Comparison of ENCODE assay signal across 11 cellular contexts in the genomic region with DNA sequence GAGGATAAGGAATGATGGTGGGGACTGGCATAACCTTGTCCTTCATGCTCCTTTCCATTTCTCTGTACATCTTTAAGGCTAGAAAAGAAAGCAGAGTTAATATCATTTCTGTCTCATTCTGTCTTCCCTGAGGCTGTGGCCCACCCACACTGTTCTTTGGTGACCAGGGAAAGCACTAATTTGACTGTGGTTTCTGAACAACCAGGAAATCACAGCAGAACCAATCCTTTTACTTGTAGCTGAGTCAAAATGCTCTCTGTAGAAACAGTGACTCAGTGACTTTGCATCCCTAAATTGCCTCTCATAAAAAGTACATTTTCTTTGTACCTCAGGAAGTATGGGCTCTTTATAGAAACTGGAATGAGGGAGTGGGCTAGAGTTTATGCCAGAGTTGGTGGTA. TPM values are rescaled to one million over a fixed set of nuclear protein-coding genes. Genes with fewer than 3 reads are reported as not detected.
DNase-seq lines count a peak whose midpoint lies in the region; ATAC-seq and TF ChIP-seq lines count a peak whose summit lies in the region.
"Had no signal": no experiment of that assay in that cellular context is flagged by ENCODE, and none has a peak within 500 bp of the region (broad histone marks: within the 10 kb centered on the region; RNA-seq: fewer than 3 reads in every experiment).

No MANE protein-coding gene starts in this region.

- POLR2A ChIA-PET in OCI-LY7 (lab: Charles Lee): no interaction called here

- no peak overlapping the region for H3K27ac Mint-ChIP-seq in activated T-cell treated with anti-CD3 and anti-CD28 coated beads, Interleukin-2, amount 50 U/mL, for 72 hours
- H3K27ac Mint-ChIP-seq: CD8-positive, alpha-beta memory T cell; T-helper 1 cell treated with Interleukin-12 subunit alpha and Interleukin-12 subunit beta and Interleukin-4 antibody, amounts not matched to agents 30 μg/mL and 1 μg/mL, for 36 hours had no signal

- CTCF ChIA-PET in OCI-LY7 (lab: Charles Lee; ENCODE audit: unreplicated experiment): no interaction called here

- no peaks in the 10 kb centered on the region for H3K27me3 ChIP-seq in HAP-1 (ENCODE audit: low read depth)

- H3K27me3 Mint-ChIP-seq in activated T-cell treated with anti-CD3 and anti-CD28 coated beads, Interleukin-2, amount 50 U/mL, for 72 hours (ENCODE audit: low read depth): peaks cover 50% of the 10 kb centered on the region

- H3K9me2 ChIP-seq in OCI-LY7 (ENCODE audit: insufficient read depth, low read length): no peaks in the 10 kb centered on the region

- in situ Hi-C loops in HAP-1 (cut with MboI; ENCODE audit: low sequenced_read_pairs): no loop called here

- H3K36me3 ChIP-seq in OCI-LY7 (ENCODE audit: insufficient read depth, low read length): no peaks in the 10 kb centered on the region
- no peaks in the 10 kb centered on the region for H3K36me3 ChIP-seq in HAP-1 (replicated peaks)

- H3K4me1 ChIP-seq in OCI-LY7 (ENCODE audit: insufficient read depth, low read length, poor library complexity, severe bottlenecking) (no peaks in the 10 kb centered on the region), HAP-1 (no peaks in the 10 kb centered on the region)

- H3K4me3 ChIP-seq in AG09309 (ENCODE audit: control insufficient read depth, low read depth, low read length) (no peak overlapping the region), OCI-LY7 (ENCODE audit: low read depth, low read length, poor library complexity, severe bottlenecking) (no peak overlapping the region), HAP-1 (no peak overlapping the region)

- H3K9me3 ChIP-seq in OCI-LY7 (ENCODE audit: low read length) (no peaks in the 10 kb centered on the region), HAP-1 (no peaks in the 10 kb centered on the region; the same call in 1 of the 2 replicates)

- peaks cover 19% of the 10 kb centered on the region for H3K4me1 Mint-ChIP-seq in activated T-cell treated with anti-CD3 and anti-CD28 coated beads, Interleukin-2, amount 50 U/mL, for 72 hours (ENCODE audit: low read depth)
- H3K4me1 Mint-ChIP-seq: CD8-positive, alpha-beta memory T cell; central memory CD8-positive, alpha-beta T cell had no signal

- no peaks in the 10 kb centered on the region for H3K36me3 Mint-ChIP-seq in activated T-cell treated with anti-CD3 and anti-CD28 coated beads, Interleukin-2, amount 50 U/mL, for 72 hours (ENCODE audit: insufficient read depth in 2 of 2)
- H3K36me3 Mint-ChIP-seq: CD8-positive, alpha-beta memory T cell had no signal

- intact Hi-C loops in OCI-LY7 (cut with micrococcal nuclease; ENCODE audit: unreplicated experiment): no loop called here

- no peak overlapping the region for H3K27ac ChIP-seq in OCI-LY7 (ENCODE audit: low read depth, low read length, poor library complexity, severe bottlenecking)

- DNase-seq in AG09309 (ENCODE audit: low read depth) (peak; percentile 48), NCI-H446 (lab: John Stamatoyannopoulos, UW) (no peak), OCI-LY7 (ENCODE audit: low spot score) (no peak), HAP-1 (ENCODE audit: low spot score in 2 of 2) (no peak)
- DNase-seq in activated T-cell treated with anti-CD3 and anti-CD28 coated beads, Interleukin-2, amount 50 U/mL, for 72 hours: peak; percentile 17 to 35
- DNase-seq: CD8-positive, alpha-beta memory T cell had no signal

- TF ChIP-seq CTCF in AG09309 (IDR thresholded peaks at IDR 0.05; ENCODE audit: control insufficient read depth, insufficient read depth, low read depth, low read length, missing control alignments) (no peak), OCI-LY7 (conservative IDR thresholded peaks at IDR 0.05; ENCODE audit: low read length) (no peak)

- no peak overlapping the region for H3K4me3 Mint-ChIP-seq in activated T-cell treated with anti-CD3 and anti-CD28 coated beads, Interleukin-2, amount 50 U/mL, for 72 hours
- H3K4me3 Mint-ChIP-seq: CD8-positive, alpha-beta memory T cell; central memory CD8-positive, alpha-beta T cell; T-helper 1 cell treated with Interleukin-12 subunit alpha and Interleukin-12 subunit beta and Interleukin-4 antibody, amounts not matched to agents 30 μg/mL and 1 μg/mL, for 36 hours had no signal

- ATAC-seq in GM18907 (IDR thresholded peaks at IDR 0.05; ENCODE audit: unreplicated experiment): peak; percentile 95
- peak; percentile 98 for ATAC-seq in HG02852 (IDR thresholded peaks at IDR 0.05; ENCODE audit: unreplicated experiment)
- peak; percentile 88 for ATAC-seq in activated T-cell treated with anti-CD3 and anti-CD28 coated beads, Interleukin-2, amount 50 U/mL, for 72 hours (replicated peaks in 1 of 2)
- no peak for ATAC-seq in HG03571 (IDR thresholded peaks at IDR 0.05; ENCODE audit: unreplicated experiment)

- H2AFZ ChIP-seq in OCI-LY7 (ENCODE audit: low read length): no peak overlapping the region

- H4K20me1 ChIP-seq in OCI-LY7 (ENCODE audit: insufficient read depth, low read length): no peaks in the 10 kb centered on the region

- H3K4me2 ChIP-seq in OCI-LY7 (ENCODE audit: low read length): no peak overlapping the region

- H3K79me2 ChIP-seq in OCI-LY7 (ENCODE audit: insufficient read depth, low read depth, low read length): no peaks in the 10 kb centered on the region

- H3K9me3 Mint-ChIP-seq in activated T-cell treated with anti-CD3 and anti-CD28 coated beads, Interleukin-2, amount 50 U/mL, for 72 hours: no peaks in the 10 kb centered on the region
- H3K9me3 Mint-ChIP-seq: central memory CD8-positive, alpha-beta T cell; T-helper 1 cell treated with Interleukin-12 subunit alpha and Interleukin-12 subunit beta and Interleukin-4 antibody, amounts not matched to agents 30 μg/mL and 1 μg/mL, for 36 hours had no signal

- no TSS peak for BruUV-seq in OCI-LY7 (replicated peaks; lab: Mats Ljungman, UMichigan)

RNA-seq across cellular contexts. Expression of gene IL33, which starts 28.1 kb away (rescaled TPM):
- not detected for total RNA-seq in activated T-cell treated with anti-CD3 and anti-CD28 coated beads, Interleukin-2, amount 50 U/mL, for 72 hours
- not detected in 2 replicates for total RNA-seq in OCI-LY7 (2014; rRNA removed; shearing (Covaris generic))
- not detected in 2 replicates for total RNA-seq in OCI-LY7 (2022)
- total RNA-seq: CD8-positive, alpha-beta memory T cell had no signal

Comparison
In these comparisons a context has a peak if more than half of its experiments do, and no peak if none do; other contexts are left out.
1. DNase-seq: peak in AG09309 (single experiment) and activated T-cell treated with anti-CD3 and anti-CD28 coated beads, Interleukin-2, amount 50 U/mL, for 72 hours (2 of 2); none in NCI-H446 (0 of 2), OCI-LY7 (single experiment) and HAP-1 (0 of 2).